Comparison of ENCODE assay signal across 15 cellular contexts in genomic region chr1:227905573-227906487, GRCh38. TPM values are rescaled to one million over a fixed set of nuclear protein-coding genes. Genes with fewer than 3 reads are reported as not detected.
DNase-seq lines count a peak whose midpoint lies in the region; ATAC-seq, FAIRE-seq and TF ChIP-seq lines count a peak whose summit lies in the region.
"Had no signal": no experiment of that assay in that cellular context is flagged by ENCODE, and none has a peak within 500 bp of the region (broad histone marks: within the 10 kb centered on the region; RNA-seq: fewer than 3 reads in every experiment).

No MANE protein-coding gene starts in this region.

- intact Hi-C loops in kidney (cut with DNase I) = no loop called here

- no peaks in the 10 kb centered on the region for H3K27me3 ChIP-seq in BLaER1
- H3K27me3 ChIP-seq: BLaER1 treated with 17β-estradiol and CSF1 and Interleukin-3, amounts not matched to agents 10 nM and 100 nM had no signal

- no peaks in the 10 kb centered on the region for H4K20me1 ChIP-seq in BLaER1
- H4K20me1 ChIP-seq: BLaER1 treated with 17β-estradiol and CSF1 and Interleukin-3, amounts not matched to agents 10 nM and 100 nM had no signal

- no peak for FAIRE-seq in kidney (lab: Jason Lieb, UNC)
- FAIRE-seq: G401.6 had no signal

- no peaks in the 10 kb centered on the region for H3K9me3 ChIP-seq in BLaER1
- no peaks in the 10 kb centered on the region for H3K9me3 ChIP-seq in kidney (ENCODE audit: control insufficient read depth in 1 of 2, low read length in 2 of 2)
- H3K9me3 ChIP-seq: BLaER1 treated with 17β-estradiol and CSF1 and Interleukin-3, amounts not matched to agents 10 nM and 100 nM; HAP-1 had no signal

- H3K9ac ChIP-seq in BLaER1 = no peak overlapping the region
- no peak overlapping the region for H3K9ac ChIP-seq in kidney (ENCODE audit: low read length in 2 of 2)
- H3K9ac ChIP-seq: BLaER1 treated with 17β-estradiol and CSF1 and Interleukin-3, amounts not matched to agents 10 nM and 100 nM had no signal

- H3K4me3 ChIP-seq in BLaER1 (no peak overlapping the region), kidney (ENCODE audit: low read length in 2 of 2) (no peak overlapping the region)
- H3K4me3 ChIP-seq: BLaER1 treated with 17β-estradiol and CSF1 and Interleukin-3, amounts not matched to agents 10 nM and 100 nM; HAP-1 had no signal

- DNase-seq in NCI-H82 (lab: John Stamatoyannopoulos, UW) (peak; percentile 34), NCI-H82 treated with DMSO at 0.1 percent for 48 hours (lab: John Stamatoyannopoulos, UW; ENCODE audit: unreplicated experiment) (no peak), NCI-H69 (lab: John Stamatoyannopoulos, UW) (peak; percentile 43), kidney (peak; percentile 54), retina (no peak)
- DNase-seq: NCI-H1105, NCI-H2081, NCI-H748 treated with DMSO at 0.1 percent for 48 hours had no signal

- TF ChIP-seq CTCF in kidney (IDR thresholded peaks at IDR 0.05; ENCODE audit: borderline replicate concordance, extremely low read depth, insufficient read depth) = no peak

- H3K27ac ChIP-seq in BLaER1 = peak overlapping the region; percentile 13; the same call in 1 of the 2 replicates
- no peak overlapping the region for H3K27ac ChIP-seq in kidney (ENCODE audit: low read depth in 2 of 2, low read length in 2 of 2)
- H3K27ac ChIP-seq: BLaER1 treated with 17β-estradiol and CSF1 and Interleukin-3, amounts not matched to agents 10 nM and 100 nM had no signal

- H3K4me1 ChIP-seq in BLaER1 (peaks cover 27% of the 10 kb centered on the region), kidney (ENCODE audit: control insufficient read depth in 1 of 2, insufficient read depth in 1 of 2, low read depth in 1 of 2, low read length in 2 of 2) (no peaks in the 10 kb centered on the region)
- H3K4me1 ChIP-seq: HAP-1 had no signal

- H3K4me2 ChIP-seq in BLaER1 = no peak overlapping the region

- no peak for ATAC-seq in HG02938 (IDR thresholded peaks at IDR 0.05; ENCODE audit: unreplicated experiment)
- ATAC-seq: CD8-positive, alpha-beta T cell had no signal

- H3K36me3 ChIP-seq in BLaER1 (no peaks in the 10 kb centered on the region), kidney (ENCODE audit: control insufficient read depth in 1 of 2, insufficient read depth in 2 of 2, low read length in 2 of 2) (no peaks in the 10 kb centered on the region)
- H3K36me3 ChIP-seq: BLaER1 treated with 17β-estradiol and CSF1 and Interleukin-3, amounts not matched to agents 10 nM and 100 nM; HAP-1 had no signal

RNA-seq across cellular contexts. Expression of gene WNT9A, which starts 41.9 kb away (rescaled TPM):
- 3.1 TPM for total RNA-seq in kidney
- 0.58 TPM for polyA plus RNA-seq in kidney (ENCODE audit: insufficient read depth, low read depth, low replicate concordance)
- total RNA-seq: A673; CD8-positive, alpha-beta T cell had no signal

Comparison
In these comparisons a context has a peak if more than half of its experiments do, and no peak if none do; other contexts are left out.
1. DNase-seq: peak in NCI-H82 (single experiment), NCI-H69 (single experiment) and kidney (single experiment); none in NCI-H82 treated with DMSO at 0.1 percent for 48 hours (single experiment) and retina (single experiment).